In genomic region chr2:141063410-141063809, GRCh38 we compare ENCODE assay signal across 1 cellular context.
TF ChIP-seq lines count a peak whose summit lies in the region.

No MANE protein-coding gene starts in this region.

TF ChIP-seq in GM23338, 12 proteins besides CTCF, POLR2A, EP300 and RAD21 (continued from another document):
- TF ChIP-seq REST (IDR thresholded peaks at IDR 0.05; ENCODE audit: unreplicated experiment) (no peak), EZH2 (IDR thresholded peaks at IDR 0.05; ENCODE audit: low read depth, unreplicated experiment) (no peak), ZNF114 (CRISPR knock-in tag; IDR thresholded peaks at IDR 0.05) (no peak)
